In genomic region chr12:16300222-16300621, GRCh38 we compare ENCODE assay signal across 1 cellular context.
TF ChIP-seq lines count a peak whose summit lies in the region.

No MANE protein-coding gene starts in this region.

TF ChIP-seq in IMR-90, 13 proteins besides CTCF, POLR2A, EP300 and RAD21:
- TF ChIP-seq MAFK (IDR thresholded peaks at IDR 0.05; ENCODE audit: low read depth, low read length): no peak
- no peak for TF ChIP-seq NFE2L2 (IDR thresholded peaks at IDR 0.05; ENCODE audit: low read depth, low read length)
- TF ChIP-seq, protein P1, sequence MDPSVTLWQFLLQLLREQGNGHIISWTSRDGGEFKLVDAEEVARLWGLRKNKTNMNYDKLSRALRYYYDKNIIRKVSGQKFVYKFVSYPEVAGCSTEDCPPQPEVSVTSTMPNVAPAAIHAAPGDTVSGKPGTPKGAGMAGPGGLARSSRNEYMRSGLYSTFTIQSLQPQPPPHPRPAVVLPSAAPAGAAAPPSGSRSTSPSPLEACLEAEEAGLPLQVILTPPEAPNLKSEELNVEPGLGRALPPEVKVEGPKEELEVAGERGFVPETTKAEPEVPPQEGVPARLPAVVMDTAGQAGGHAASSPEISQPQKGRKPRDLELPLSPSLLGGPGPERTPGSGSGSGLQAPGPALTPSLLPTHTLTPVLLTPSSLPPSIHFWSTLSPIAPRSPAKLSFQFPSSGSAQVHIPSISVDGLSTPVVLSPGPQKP (IDR thresholded peaks at IDR 0.05; ENCODE audit: borderline replicate concordance, low read depth, low read length): no peak
- TF ChIP-seq FOS (IDR thresholded peaks at IDR 0.05; ENCODE audit: low read depth, low read length): no peak
- TF ChIP-seq BHLHE40 (IDR thresholded peaks at IDR 0.05; ENCODE audit: low read depth, low read length): no peak
- TF ChIP-seq CEBPB (IDR thresholded peaks at IDR 0.05; ENCODE audit: low read depth, low read length): no peak
- TF ChIP-seq MAZ (IDR thresholded peaks at IDR 0.05; ENCODE audit: borderline replicate concordance, low read depth, low read length): no peak
- no peak for TF ChIP-seq RCOR1 (IDR thresholded peaks at IDR 0.05; ENCODE audit: insufficient replicate concordance, low read length)
